13 cellular contexts compared by ENCODE assay signal in genomic region chr3:67048716-67049076, GRCh38. TPM values are rescaled to one million over a fixed set of nuclear protein-coding genes. Genes with fewer than 3 reads are reported as not detected.
A peak's percentile ranks its signal among the peaks of the same experiment; 100 is the strongest.
DNase-seq lines count a peak whose midpoint lies in the region; ATAC-seq and TF ChIP-seq lines count a peak whose summit lies in the region.
"Had no signal": no experiment of that assay in that cellular context is flagged by ENCODE, and none has a peak within 500 bp of the region (broad histone marks: within the 10 kb centered on the region; RNA-seq: fewer than 3 reads in every experiment).

No MANE protein-coding gene starts in this region.

- no peak overlapping the region for H3K4me3 Mint-ChIP-seq in natural killer cell treated with Interleukin-12 subunit alpha and Interleukin-12 subunit beta and Interleukin-15 and Interleukin-18, amount 100 ng/mL, for 72 hours
- H3K4me3 Mint-ChIP-seq: neural progenitor cell; stimulated activated naive CD8-positive, alpha-beta T cell treated with anti-CD3 and anti-CD28 coated beads, Interleukin-15, amount 100 ng/mL, for 72 hours had no signal

- H3K27ac ChIP-seq in SK-N-MC (peak overlapping the region; percentile 74; the same call in 1 of the 2 replicates), WERI-Rb-1 (no peak overlapping the region)
- H3K27ac ChIP-seq: neural progenitor cell had no signal

- H3K4me3 ChIP-seq in SK-N-MC = no peak overlapping the region
- H3K4me3 ChIP-seq in WERI-Rb-1 (ENCODE audit: low read depth, low read length) = no peak overlapping the region
- H3K4me3 ChIP-seq: K562, neural progenitor cell had no signal

- H3K36me3 ChIP-seq in SK-N-MC (ENCODE audit: insufficient read depth, low read length) (no peaks in the 10 kb centered on the region), WERI-Rb-1 (no peaks in the 10 kb centered on the region)
- H3K36me3 ChIP-seq: neural progenitor cell had no signal

- peaks cover 0 to 2% of the 10 kb centered on the region in 2 donors for H3K4me1 Mint-ChIP-seq in natural killer cell treated with Interleukin-12 subunit alpha and Interleukin-12 subunit beta and Interleukin-15 and Interleukin-18, amount 100 ng/mL, for 72 hours (ENCODE audit: low read depth in 2 of 2)

- peaks cover 10 to 36% of the 10 kb centered on the region in 2 donors for H3K27me3 Mint-ChIP-seq in natural killer cell treated with Interleukin-12 subunit alpha and Interleukin-12 subunit beta and Interleukin-15 and Interleukin-18, amount 100 ng/mL, for 72 hours
- H3K27me3 Mint-ChIP-seq: T-helper 17 cell had no signal

- H3K9ac ChIP-seq in SK-N-MC (ENCODE audit: insufficient read length) = no peak overlapping the region
- H3K9ac ChIP-seq: neural progenitor cell had no signal

- ATAC-seq in GM18907 (IDR thresholded peaks at IDR 0.05; ENCODE audit: unreplicated experiment) (peak; percentile 75), GM21576 (IDR thresholded peaks at IDR 0.05; ENCODE audit: unreplicated experiment) (peak; percentile 58), HG03108 (IDR thresholded peaks at IDR 0.05; ENCODE audit: unreplicated experiment) (peak; percentile 41)
- no peak for ATAC-seq in natural killer cell treated with Interleukin-12 subunit alpha and Interleukin-12 subunit beta and Interleukin-15 and Interleukin-18, amount 100 ng/mL, for 72 hours
- ATAC-seq: K562; stimulated activated naive CD8-positive, alpha-beta T cell treated with anti-CD3 and anti-CD28 coated beads, Interleukin-15, amount 100 ng/mL, for 72 hours had no signal

- no peak overlapping the region for H3K27ac Mint-ChIP-seq in natural killer cell treated with Interleukin-12 subunit alpha and Interleukin-12 subunit beta and Interleukin-15 and Interleukin-18, amount 100 ng/mL, for 72 hours
- H3K27ac Mint-ChIP-seq: neural progenitor cell; stimulated activated naive CD8-positive, alpha-beta T cell treated with anti-CD3 and anti-CD28 coated beads, Interleukin-15, amount 100 ng/mL, for 72 hours; T-helper 17 cell had no signal

- H3K36me3 Mint-ChIP-seq in natural killer cell treated with Interleukin-12 subunit alpha and Interleukin-12 subunit beta and Interleukin-15 and Interleukin-18, amount 100 ng/mL, for 72 hours = peaks cover 8% of the 10 kb centered on the region
- H3K36me3 Mint-ChIP-seq: neural progenitor cell had no signal

- DNase-seq in SK-N-MC (ENCODE audit: low read depth, low spot score) = no peak
- DNase-seq in WERI-Rb-1 = no peak
- DNase-seq in hypothalamus (lab: John Stamatoyannopoulos, UW) = no peak
- DNase-seq in natural killer cell treated with Interleukin-12 subunit alpha and Interleukin-12 subunit beta and Interleukin-15 and Interleukin-18, amount 100 ng/mL, for 72 hours (ENCODE audit: low spot score) = no peak
- no peak for DNase-seq in NCI-H2171 treated with DMSO at 0.1 percent for 48 hours (lab: John Stamatoyannopoulos, UW)
- DNase-seq: NCI-H526 treated with DMSO at 0.1 percent for 48 hours; stimulated activated naive CD8-positive, alpha-beta T cell treated with anti-CD3 and anti-CD28 coated beads, Interleukin-15, amount 100 ng/mL, for 72 hours; T-helper 17 cell had no signal

- no peaks in the 10 kb centered on the region for H3K9me3 ChIP-seq in SK-N-MC (ENCODE audit: low read depth, low read length)
- H3K9me3 ChIP-seq in WERI-Rb-1 (ENCODE audit: severe bottlenecking) = no peaks in the 10 kb centered on the region

- peaks cover 4% of the 10 kb centered on the region for H3K9me3 Mint-ChIP-seq in natural killer cell treated with Interleukin-12 subunit alpha and Interleukin-12 subunit beta and Interleukin-15 and Interleukin-18, amount 100 ng/mL, for 72 hours
- H3K9me3 Mint-ChIP-seq: neural progenitor cell had no signal

- H3K27me3 ChIP-seq in WERI-Rb-1 (ENCODE audit: insufficient read depth, low read depth, severe bottlenecking) = no peaks in the 10 kb centered on the region
- H3K27me3 ChIP-seq: neural progenitor cell had no signal

- TF ChIP-seq CTCF in WERI-Rb-1 (IDR thresholded peaks at IDR 0.05; ENCODE audit: low read depth, low read length) = no peak

RNA-seq across cellular contexts. Expression of gene KBTBD8, which starts 50.6 kb away (rescaled TPM):
- total RNA-seq in natural killer cell treated with Interleukin-12 subunit alpha and Interleukin-12 subunit beta and Interleukin-15 and Interleukin-18, amount 100 ng/mL, for 72 hours = 10 to 100 TPM; 16.0 to 24.5 TPM

Comparison
In these comparisons a context has a peak if more than half of its experiments do, and no peak if none do; other contexts are left out.
1. ATAC-seq: peak in GM18907 (single experiment), GM21576 (single experiment) and HG03108 (single experiment); none in natural killer cell treated with Interleukin-12 subunit alpha and Interleukin-12 subunit beta and Interleukin-15 and Interleukin-18, amount 100 ng/mL, for 72 hours (0 of 2).